ENCODE assay signal across 8 cellular contexts in genomic region chr1:197903196-197903514, GRCh38. TPM values are rescaled to one million over a fixed set of nuclear protein-coding genes. Genes with fewer than 3 reads are reported as not detected.
DNase-seq lines count a peak whose midpoint lies in the region; ATAC-seq, FAIRE-seq and TF ChIP-seq lines count a peak whose summit lies in the region.

No MANE protein-coding gene starts in this region.

- H3K4me1 ChIP-seq in Panc1 (ENCODE audit: control insufficient read depth, insufficient read depth, low read length) (peaks cover 5% of the 10 kb centered on the region; the same call in 1 of the 2 replicates), esophagus squamous epithelium (peaks cover 4 to 14% (median 6%) of the 10 kb centered on the region in 3 donors)

- H3K4me3 ChIP-seq in Panc1 (ENCODE audit: low read depth in 2 of 2, low read length in 2 of 2) (peak overlapping the region; percentile 66 to 75), esophagus squamous epithelium (peak overlapping the region; percentile 63 to 81 (median 78))

- intact Hi-C loops in Calu3 (cut with micrococcal nuclease; ENCODE audit: unreplicated experiment) (no loop called here), Panc1 (cut with micrococcal nuclease; ENCODE audit: unreplicated experiment) (no loop called here), esophagus squamous epithelium (cut with DNase I) (no loop called here)

- TF ChIP-seq CTCF in Calu3 (IDR thresholded peaks at IDR 0.05; ENCODE audit: unreplicated experiment): no peak
- TF ChIP-seq CTCF in Panc1 (IDR thresholded peaks at IDR 0.05): no peak
- no peak for TF ChIP-seq CTCF in esophagus squamous epithelium (IDR thresholded peaks at IDR 0.05)
- no peak for TF ChIP-seq CTCF in osteocyte (IDR thresholded peaks at IDR 0.05)

- in situ Hi-C loops in Panc1 (cut with HindIII; ENCODE audit: low pct_unique_long_range_greater_than_20kb, low sequenced_read_pairs): no loop called here

- no peak for TF ChIP-seq POLR2A in esophagus squamous epithelium (IDR thresholded peaks at IDR 0.05)

- 19 to 23% methylated on average over 3 of the region's 3 CpGs for WGBS in esophagus squamous epithelium, 2 donors

- H3K9me3 Mint-ChIP-seq in Calu3 (ENCODE audit: low read depth, unreplicated experiment) (no peaks in the 10 kb centered on the region), osteocyte (ENCODE audit: unreplicated experiment) (no peaks in the 10 kb centered on the region)

- H3K27me3 ChIP-seq in Panc1 (ENCODE audit: control insufficient read depth, insufficient read depth, low read length) (peaks cover 6% of the 10 kb centered on the region), esophagus squamous epithelium (peaks cover 0 to 59% (median 5%) of the 10 kb centered on the region in 4 donors)

- POLR2A ChIA-PET in Panc1 (lab: Charles Lee): no interaction called here

- no peaks in the 10 kb centered on the region for H3K9me3 ChIP-seq in Panc1 (ENCODE audit: control insufficient read depth, insufficient read depth, low read depth, low read length)
- no peaks in the 10 kb centered on the region for H3K9me3 ChIP-seq in esophagus squamous epithelium

- H3K4me3 Mint-ChIP-seq in Calu3 (ENCODE audit: low read depth, unreplicated experiment) (peak overlapping the region; percentile 97), osteocyte (ENCODE audit: unreplicated experiment) (peak overlapping the region; percentile 88)

- H3K36me3 Mint-ChIP-seq in Calu3 (ENCODE audit: insufficient read depth, unreplicated experiment): peaks cover 19% of the 10 kb centered on the region
- H3K36me3 Mint-ChIP-seq in osteocyte (ENCODE audit: unreplicated experiment): peaks cover 9% of the 10 kb centered on the region

- CTCF ChIA-PET in Calu3 (lab: Charles Lee) (interaction anchor here (0.9 to 1.3 kb wide), 3 partner anchors 284 to 783 kb away, joined by 3 to 4 read pairs (median 3); no protein-coding TSS in a partner anchor), Panc1 (lab: Charles Lee) (no interaction called here)

- H3K4me1 Mint-ChIP-seq in Calu3 (ENCODE audit: low read depth, unreplicated experiment): peaks cover 24% of the 10 kb centered on the region
- peaks cover 11% of the 10 kb centered on the region for H3K4me1 Mint-ChIP-seq in osteocyte (ENCODE audit: unreplicated experiment)

- H3K27me3 Mint-ChIP-seq in Calu3 (ENCODE audit: unreplicated experiment) (no peaks in the 10 kb centered on the region), osteocyte (ENCODE audit: unreplicated experiment) (peaks cover 48% of the 10 kb centered on the region)

- TSS peak; percentile 62 for BruUV-seq in Calu3 (replicated peaks; lab: Mats Ljungman, UMichigan)
- no TSS peak for BruUV-seq in Panc1 (replicated peaks; lab: Mats Ljungman, UMichigan)

- no peak for ATAC-seq in Panc1
- ATAC-seq in GM21786 (IDR thresholded peaks at IDR 0.05; ENCODE audit: unreplicated experiment): no peak

- H3K36me3 ChIP-seq in Panc1 (ENCODE audit: control insufficient read depth, insufficient read depth, low read length): no peaks in the 10 kb centered on the region; the same call in 1 of the 2 replicates
- H3K36me3 ChIP-seq in esophagus squamous epithelium: no peaks in the 10 kb centered on the region

- H3K27ac ChIP-seq in Panc1 (ENCODE audit: low read length) (peak overlapping the region; percentile 86), esophagus squamous epithelium (peak overlapping the region in 3 of 4 donors; percentile 88 to 90 (median 89))

- FAIRE-seq in RCC 7860 (lab: Jason Lieb, UNC): no peak

- H3K27ac Mint-ChIP-seq in Calu3 (ENCODE audit: unreplicated experiment) (peak overlapping the region; percentile 87), osteocyte (ENCODE audit: unreplicated experiment) (peak overlapping the region; percentile 50)

- DNase-seq in Calu3 (no peak), Panc1 (ENCODE audit: low read depth, low spot score) (no peak), esophagus squamous epithelium (lab: John Stamatoyannopoulos, UW) (no peak), osteocyte (ENCODE audit: extremely low spot score, unreplicated experiment) (no peak), SW 1271 (lab: John Stamatoyannopoulos, UW) (no peak), RCC 7860 (ENCODE audit: low spot score) (no peak), DMS79 treated with DMSO at 0.1 percent for 48 hours (lab: John Stamatoyannopoulos, UW) (no peak)

RNA-seq across cellular contexts. Expression of gene C1orf53, which starts 0.7 kb away (rescaled TPM):
- total RNA-seq in Calu3 (2022) (11.2 and 14.2 TPM in 2 replicates), Panc1 (2021; ENCODE audit: unreplicated experiment) (7.2 TPM), esophagus squamous epithelium (1 to 10 TPM in 2 of 4 donors, not detected in 2; 3.4 to 7.2 TPM), osteocyte (2.1 and 2.6 TPM in 2 replicates)
- 5.8 TPM for polyA plus RNA-seq in Panc1 (2012; ENCODE audit: insufficient read length)

RNA-seq across cellular contexts. Expression of gene LHX9, which starts 14.0 kb away (rescaled TPM):
- total RNA-seq in Calu3 (2022) (2.6 TPM in 2 replicates), Panc1 (2021; ENCODE audit: unreplicated experiment) (not detected), esophagus squamous epithelium (not detected), osteocyte (not detected in 2 replicates)
- not detected for polyA plus RNA-seq in Panc1 (2012; ENCODE audit: insufficient read length)
